Comparison of ENCODE assay signal across 24 cellular contexts in the genomic region with DNA sequence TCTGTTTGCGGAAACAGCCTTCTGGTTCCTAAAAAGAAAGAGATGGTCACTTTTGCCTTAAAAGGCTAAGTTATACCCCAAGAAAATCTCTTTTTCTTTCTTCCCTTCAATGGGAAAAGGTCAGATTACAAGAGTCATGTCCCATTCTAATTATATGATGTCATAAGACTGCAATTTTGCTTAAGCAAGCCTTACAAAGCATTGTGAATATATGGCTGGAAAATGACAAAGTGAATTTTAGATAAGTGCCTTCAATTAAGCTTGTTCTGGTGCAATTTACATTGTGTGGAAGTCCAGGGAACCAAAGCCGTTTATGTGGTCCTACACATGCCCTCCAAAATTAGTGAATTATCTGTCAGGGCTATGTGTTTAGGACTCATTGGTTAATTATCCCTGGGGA. TPM values are rescaled to one million over a fixed set of nuclear protein-coding genes. Genes with fewer than 3 reads are reported as not detected.
DNase-seq lines count a peak whose midpoint lies in the region; ATAC-seq, FAIRE-seq and TF ChIP-seq lines count a peak whose summit lies in the region.
"Had no signal": no experiment of that assay in that cellular context is flagged by ENCODE, and none has a peak within 500 bp of the region (broad histone marks: within the 10 kb centered on the region; RNA-seq: fewer than 3 reads in every experiment).

No MANE protein-coding gene starts in this region.

- H3K4me3 ChIP-seq in K562 (no peak overlapping the region), fibroblast of villous mesenchyme (ENCODE audit: low read depth, low read length) (no peak overlapping the region), colonic mucosa (no peak overlapping the region)
- H3K4me3 ChIP-seq: breast epithelium, prostate gland, thyroid gland had no signal

- DNase-seq in EL = peak; percentile 36
- DNase-seq in HS-27A (ENCODE audit: low read depth) = peak; percentile 22
- DNase-seq in K562 (ENCODE audit: extremely low read depth in 1 of 4, low spot score in 3 of 4) = no peak
- peak; percentile 26 for DNase-seq in fibroblast of villous mesenchyme (ENCODE audit: low read depth)
- no peak for DNase-seq in omental fat pad (ENCODE audit: low spot score)
- no peak for DNase-seq in colonic mucosa
- no peak for DNase-seq in NCI-H1694 treated with DMSO at 0.1 percent for 48 hours (lab: John Stamatoyannopoulos, UW)
- DNase-seq: activated CD4-positive, alpha-beta memory T cell treated with anti-CD3 and anti-CD28 coated beads, Interleukin-2, amount 10 ng/mL, durations not matched to agents 7 days and 5 days; activated CD4-positive, CD25-positive, alpha-beta regulatory T cell; activated naive CD8-positive, alpha-beta T cell treated with anti-CD3 and anti-CD28 coated beads, Interleukin-2, amount 10 ng/mL, durations not matched to agents 7 days and 5 days; CD4-positive, CD25-positive, alpha-beta regulatory T cell; foreskin keratinocyte; Karpas-422; left colon; MV-4-11; NCI-H187; stimulated activated naive CD8-positive, alpha-beta T cell treated with anti-CD3 and anti-CD28 coated beads, Interleukin-15, amount 100 ng/mL, for 72 hours; thyroid gland had no signal

- ATAC-seq in K562 (no peak), omental fat pad (ENCODE audit: low FRiP score) (no peak)
- ATAC-seq: foreskin keratinocyte; left colon; stimulated activated naive CD8-positive, alpha-beta T cell treated with anti-CD3 and anti-CD28 coated beads, Interleukin-15, amount 100 ng/mL, for 72 hours had no signal

- H3K27me3 ChIP-seq in K562 (ENCODE audit: control insufficient read depth in 2 of 2, insufficient read depth in 2 of 2, low read length in 2 of 2) (no peaks in the 10 kb centered on the region), colonic mucosa (no peaks in the 10 kb centered on the region)
- H3K27me3 ChIP-seq: breast epithelium, thyroid gland had no signal

- H3K4me1 ChIP-seq in K562 (replicated peaks in 1 of 2; ENCODE audit: control insufficient read depth in 2 of 2, insufficient read depth in 2 of 2, low read length in 2 of 2) (peaks cover 0 to 27% of the 10 kb centered on the region in 2 experiments; a peak in 3 of 5 replicates), colonic mucosa (no peaks in the 10 kb centered on the region)
- H3K4me1 ChIP-seq: breast epithelium, prostate gland, thyroid gland had no signal

- in situ Hi-C loops in K562 (cut with MboI) = no loop called here

- H3K27ac ChIP-seq in K562 (ENCODE audit: extremely low read depth, low read depth, low read length) = no peak overlapping the region
- H3K27ac ChIP-seq in colonic mucosa = no peak overlapping the region
- H3K27ac ChIP-seq: breast epithelium, foreskin keratinocyte, prostate gland, thyroid gland had no signal

- POLR2A ChIA-PET in K562 (lab: Yijun Ruan, JAX) = no interaction called here

- TF ChIP-seq EP300 in K562 (IDR thresholded peaks at IDR 0.05; ENCODE audit: low read length) = no peak

- no peak overlapping the region for H2AFZ ChIP-seq in K562 (ENCODE audit: low read depth, low read length)

- TF ChIP-seq RAD21 in K562 (CRISPR knock-in tag; conservative IDR thresholded peaks at IDR 0.05 in 1 of 2, IDR thresholded peaks at IDR 0.05 in 1 of 2) = no peak

- no peaks in the 10 kb centered on the region for H4K20me1 ChIP-seq in K562 (replicated peaks; ENCODE audit: control insufficient read depth, insufficient read depth, low read length)

- no peak for TF ChIP-seq POLR2A in K562 (conservative IDR thresholded peaks at IDR 0.05)

- no peaks in the 10 kb centered on the region for H3K9me1 ChIP-seq in K562 (ENCODE audit: control insufficient read depth, insufficient read depth, low read length)

- no TSS peak for BruUV-seq in K562 (replicated peaks; lab: Mats Ljungman, UMichigan)

- no peak for TF ChIP-seq CTCF in K562 (IDR thresholded peaks at IDR 0.05 in 2 of 3, conservative IDR thresholded peaks at IDR 0.05 in 1 of 3; ENCODE audit: insufficient read depth in 2 of 3, low read depth in 1 of 3, low read length in 3 of 3)
- no peak for TF ChIP-seq CTCF in fibroblast of villous mesenchyme (IDR thresholded peaks at IDR 0.05; ENCODE audit: insufficient read depth, low read depth, low read length)
- TF ChIP-seq CTCF in omental fat pad (IDR thresholded peaks at IDR 0.05) = no peak
- TF ChIP-seq CTCF in colonic mucosa (IDR thresholded peaks at IDR 0.05) = no peak

- 43% methylated on average over 2 of the region's 2 CpGs for WGBS in K562 (ENCODE audit: insufficient coverage, low coverage, missing lambda C conversion rate)

- intact Hi-C loops in K562 (cut with micrococcal nuclease) = no loop called here
- intact Hi-C loops in colonic mucosa (cut with DNase I) = no loop called here

- H3K9me3 ChIP-seq in K562 (replicated peaks; ENCODE audit: control insufficient read depth, insufficient read depth, low read depth, low read length) (no peaks in the 10 kb centered on the region), colonic mucosa (no peaks in the 10 kb centered on the region)
- H3K9me3 ChIP-seq: breast epithelium, prostate gland, thyroid gland had no signal

- H3K9ac ChIP-seq in K562 (ENCODE audit: insufficient read depth in 1 of 2, low read depth in 2 of 2, low read length in 2 of 2) (no peak overlapping the region), colonic mucosa (ENCODE audit: low read depth in 2 of 2, low read length in 2 of 2) (no peak overlapping the region)

- no peaks in the 10 kb centered on the region for H3K36me3 ChIP-seq in K562 (ENCODE audit: control insufficient read depth, insufficient read depth, low read length)
- no peaks in the 10 kb centered on the region for H3K36me3 ChIP-seq in colonic mucosa
- H3K36me3 ChIP-seq: breast epithelium, prostate gland, thyroid gland had no signal

- FAIRE-seq in K562 (lab: Jason Lieb, UNC) = no peak
- FAIRE-seq: endometrium, G401.6 had no signal

- H3K79me2 ChIP-seq in K562 (ENCODE audit: control insufficient read depth, insufficient read depth, low read length) = no peaks in the 10 kb centered on the region

- 0 out of 2 replicates have a peak overlapping the region, but pooled peaks have one; percentile 22 for H3K4me2 ChIP-seq in K562 (ENCODE audit: insufficient read depth, low read length)

- CTCF ChIA-PET in K562 (lab: Yijun Ruan, JAX; ENCODE audit: low intra/inter-chr PET ratio) = no interaction called here

TF ChIP-seq in K562, 482 proteins besides CTCF, POLR2A, EP300 and RAD21 (continues in another document):
- TF ChIP-seq ADNP (tag; IDR thresholded peaks at IDR 0.05) = no peak
- TF ChIP-seq U2AF2 (optimal IDR thresholded peaks at IDR 0.05; ENCODE audit: low read depth, low read length) = no peak
- 0 out of 2 replicates have a peak, but pooled peaks have one; percentile 15 for TF ChIP-seq CEBPG (CRISPR knock-in tag; IDR thresholded peaks at IDR 0.05)
- peak; percentile 50 to 86; a peak in 3 of 4 replicates for TF ChIP-seq CEBPG (tag; conservative IDR thresholded peaks at IDR 0.05 in 1 of 2, IDR thresholded peaks at IDR 0.05 in 1 of 2)
- 0 out of 2 replicates have a peak, but pooled peaks have one; percentile 13 for TF ChIP-seq ZNF766 (CRISPR knock-in tag; conservative IDR thresholded peaks at IDR 0.05)
- no peak for TF ChIP-seq ZNF274 (IDR thresholded peaks at IDR 0.05; ENCODE audit: borderline replicate concordance, low read depth, low read length)
- TF ChIP-seq PCBP1 (IDR thresholded peaks at IDR 0.05; ENCODE audit: low read depth, low read length, poor library complexity, severe bottlenecking) = no peak
- TF ChIP-seq ZNF324 (CRISPR knock-in tag; IDR thresholded peaks at IDR 0.05) = no peak
- TF ChIP-seq, protein P1, sequence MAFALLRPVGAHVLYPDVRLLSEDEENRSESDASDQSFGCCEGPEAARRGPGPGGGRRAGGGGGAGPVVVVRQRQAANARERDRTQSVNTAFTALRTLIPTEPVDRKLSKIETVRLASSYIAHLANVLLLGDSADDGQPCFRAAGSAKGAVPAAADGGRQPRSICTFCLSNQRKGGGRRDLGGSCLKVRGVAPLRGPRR (CRISPR knock-in tag; IDR thresholded peaks at IDR 0.05) = no peak
- 0 out of 2 replicates have a peak, but pooled peaks have one; percentile 44 for TF ChIP-seq JUN (IDR thresholded peaks at IDR 0.05; ENCODE audit: borderline replicate concordance, low read depth, low read length)
- no peak for TF ChIP-seq JUN (CRISPR knock-in tag; IDR thresholded peaks at IDR 0.05; ENCODE audit: borderline replicate concordance)
- no peak for TF ChIP-seq ATF1 (CRISPR knock-in tag; IDR thresholded peaks at IDR 0.05)
- TF ChIP-seq ATF1 (tag; IDR thresholded peaks at IDR 0.05) = 0 out of 2 replicates have a peak, but pooled peaks have one; percentile 8
- TF ChIP-seq ATF3 (IDR thresholded peaks at IDR 0.05) = peak; percentile 76
- no peak for TF ChIP-seq ATF3 (CRISPR knock-in tag; conservative IDR thresholded peaks at IDR 0.05)
- peak; percentile 72; the same call in 1 of the 2 replicates for TF ChIP-seq ATF7 (IDR thresholded peaks at IDR 0.05)

RNA-seq across cellular contexts. Expression of gene BMP10, which starts 7.6 kb away (rescaled TPM):
- 0.86 and 1.8 TPM in 2 replicates for total RNA-seq in K562 (2011; cell fraction: chromatin; rRNA removed; ENCODE audit: low replicate concordance)
- total RNA-seq in K562 (2011; cell fraction: nucleolus; rRNA removed) = 1.1 and 1.3 TPM in 2 replicates
- 1.6 and 2.1 TPM in 2 replicates for total RNA-seq in K562 (2011; cell fraction: nucleoplasm; rRNA removed)
- total RNA-seq in K562 (2014; rRNA removed) (0.59 and 0.69 TPM in 2 replicates), K562 (2014; rRNA removed; fragmentation: Illumina TruSeq; extraction: Trizol) (0.73 and 1.3 TPM in 2 replicates), K562 (2015; rRNA removed; fragmentation: Illumina TruSeq; extraction: Trizol) (0.43 and 0.45 TPM in 2 replicates), K562 (2021) (0.89 and 0.91 TPM in 2 replicates), fibroblast of villous mesenchyme (not detected in 2 replicates), omental fat pad (not detected), colonic mucosa (not detected)
- polyA plus RNA-seq in K562 (2011; rRNA removed) (0.18 and 0.40 TPM in 2 replicates), K562 (2014; fragmentation: Illumina TruSeq; extraction: Trizol) (0.73 and 1.2 TPM in 2 replicates), K562 (2014; fragmentation: Nextera tagmentation; extraction: Ambion mirVana) (under 1 TPM; 0.11 to 0.29 TPM), K562 (2014; rRNA removed) (0.15 and 1.1 TPM in 2 replicates)
- 0.16 and 0.21 TPM in 2 replicates for polyA plus RNA-seq in K562 (2011; cell fraction: cytosol; rRNA removed)
- 0.18 and 0.81 TPM in 2 replicates for polyA plus RNA-seq in K562 (2011; cell fraction: nucleus; rRNA removed)
- 0.50 and 0.60 TPM in 2 replicates for polyA plus RNA-seq in K562 (2012)
- polyA minus RNA-seq in K562 (2011; rRNA and poly(A)+ RNA removed) = 0.27 and 1.6 TPM in 2 replicates
- 1.5 TPM in 1 of 2 replicates, not detected in the other for polyA minus RNA-seq in K562 (2011; cell fraction: cytosol; rRNA and poly(A)+ RNA removed)
- polyA minus RNA-seq in K562 (2011; cell fraction: nucleus; rRNA and poly(A)+ RNA removed) = 0.22 and 1.3 TPM in 2 replicates
- total RNA-seq: activated naive CD8-positive, alpha-beta T cell treated with anti-CD3 and anti-CD28 coated beads, Interleukin-2, amount 10 ng/mL, durations not matched to agents 7 days and 5 days; breast epithelium; foreskin keratinocyte; HT-29; left colon; OCI-LY7; prostate gland; thyroid gland had no signal
- polyA plus RNA-seq: CD4-positive, CD25-positive, alpha-beta regulatory T cell; foreskin keratinocyte had no signal

Comparison
In these comparisons a context has a peak if more than half of its experiments do, and no peak if none do; other contexts are left out.
1. DNase-seq: peak in EL (single experiment), HS-27A (single experiment) and fibroblast of villous mesenchyme (single experiment); none in K562 (0 of 4), omental fat pad (single experiment), colonic mucosa (single experiment) and NCI-H1694 treated with DMSO at 0.1 percent for 48 hours (single experiment).